In genomic region chr18:75247601-75248421, GRCh38 we compare ENCODE assay signal across 8 cellular contexts. TPM values are rescaled to one million over a fixed set of nuclear protein-coding genes. Genes with fewer than 3 reads are reported as not detected.
A peak's percentile ranks its signal among the peaks of the same experiment; 100 is the strongest.
DNase-seq lines count a peak whose midpoint lies in the region; ATAC-seq, FAIRE-seq and TF ChIP-seq lines count a peak whose summit lies in the region.

No MANE protein-coding gene starts in this region.

- H3K9me3 Mint-ChIP-seq in activated naive CD4-positive, alpha-beta T cell treated with anti-CD3 and anti-CD28 coated beads for 36 hours, result no peaks in the 10 kb centered on the region
- H3K9me3 Mint-ChIP-seq in naive B cell, result peaks cover 0 to 9% (median 5%) of the 10 kb centered on the region in 7 donors

- H3K4me3 Mint-ChIP-seq in activated naive CD4-positive, alpha-beta T cell treated with anti-CD3 and anti-CD28 coated beads for 36 hours, result peak overlapping the region; percentile 77
- H3K4me3 Mint-ChIP-seq in naive B cell, result peak overlapping the region; percentile 80 to 91 (median 86)

- peak; percentile 36 for DNase-seq in activated naive CD4-positive, alpha-beta T cell treated with anti-CD3 and anti-CD28 coated beads for 36 hours
- DNase-seq in activated naive CD4-positive, alpha-beta T cell (lab: John Stamatoyannopoulos, UW), result no peak
- no peak for DNase-seq in RWPE2 (ENCODE audit: low spot score)
- DNase-seq in effector memory CD4-positive, alpha-beta T cell, result no peak
- DNase-seq in naive B cell, result no peak
- no peak for DNase-seq in stimulated activated CD4-positive, alpha-beta T cell treated with anti-CD3 and anti-CD28 coated beads, Interleukin-4, amount 100 ng/mL, for 4 hours
- no peak for DNase-seq in D721Med (ENCODE audit: insufficient read length, low spot score)

- no peak for FAIRE-seq in D721Med (lab: Jason Lieb, UNC)

- H3K4me1 Mint-ChIP-seq in activated naive CD4-positive, alpha-beta T cell treated with anti-CD3 and anti-CD28 coated beads for 36 hours (ENCODE audit: low read depth), result peaks cover 60% of the 10 kb centered on the region
- peaks cover 32 to 42% (median 36%) of the 10 kb centered on the region in 3 donors for H3K4me1 Mint-ChIP-seq in naive B cell

- intact Hi-C loops in activated naive CD4-positive, alpha-beta T cell treated with anti-CD3 and anti-CD28 coated beads for 36 hours (cut with micrococcal nuclease), result loop anchor here (1.0 to 10.0 kb wide), 6 partner anchors 13 to 1245 kb away; partner anchors contain the start of gene CNDP2

- no peaks in the 10 kb centered on the region for H3K9me3 ChIP-seq in RWPE2 (ENCODE audit: severe bottlenecking)
- no peaks in the 10 kb centered on the region for H3K9me3 ChIP-seq in effector memory CD4-positive, alpha-beta T cell (ENCODE audit: control insufficient read depth, low read length)

- H3K27ac Mint-ChIP-seq in activated naive CD4-positive, alpha-beta T cell treated with anti-CD3 and anti-CD28 coated beads for 36 hours, result peak overlapping the region; percentile 93
- peak overlapping the region; percentile 58 to 94 (median 85) for H3K27ac Mint-ChIP-seq in naive B cell

- H3K27me3 Mint-ChIP-seq in activated naive CD4-positive, alpha-beta T cell treated with anti-CD3 and anti-CD28 coated beads for 36 hours (ENCODE audit: low read depth), result no peaks in the 10 kb centered on the region
- no peaks in the 10 kb centered on the region for H3K27me3 Mint-ChIP-seq in naive B cell

- peak overlapping the region; percentile 29 for H3K27ac ChIP-seq in RWPE2 (ENCODE audit: poor library complexity, severe bottlenecking)
- H3K27ac ChIP-seq in effector memory CD4-positive, alpha-beta T cell (ENCODE audit: insufficient read depth, low read length, poor library complexity, severe bottlenecking), result peak overlapping the region; percentile 63

- CTCF ChIA-PET in activated naive CD4-positive, alpha-beta T cell treated with anti-CD3 and anti-CD28 coated beads for 36 hours (lab: Charles Lee), result interaction anchor here (0.7 kb wide), 1 partner anchor 301 kb away, joined by 4 read pairs; no protein-coding TSS in a partner anchor

- no peak for TF ChIP-seq CTCF in RWPE2 (IDR thresholded peaks at IDR 0.05; ENCODE audit: poor library complexity, severe bottlenecking)
- TF ChIP-seq CTCF in D721Med (IDR thresholded peaks at IDR 0.05; ENCODE audit: insufficient read depth, missing control alignments), result no peak

- H3K4me3 ChIP-seq in RWPE2 (ENCODE audit: severe bottlenecking), result peak overlapping the region; percentile 29
- H3K4me3 ChIP-seq in effector memory CD4-positive, alpha-beta T cell (ENCODE audit: insufficient read depth, low read depth, low read length, poor library complexity, severe bottlenecking), result peak overlapping the region; percentile 50

- ATAC-seq in HG02885 (IDR thresholded peaks at IDR 0.05; ENCODE audit: poor library complexity, unreplicated experiment), result peak; percentile 57
- ATAC-seq in RWPE2 (ENCODE audit: low read depth), result peak; percentile 54
- ATAC-seq in naive B cell (ENCODE audit: low read depth in 2 of 2), result peak; percentile 21

- H3K36me3 ChIP-seq in RWPE2 (ENCODE audit: low read depth), result no peaks in the 10 kb centered on the region
- H3K36me3 ChIP-seq in effector memory CD4-positive, alpha-beta T cell (ENCODE audit: control insufficient read depth, insufficient read depth, low read length), result no peaks in the 10 kb centered on the region

- H3K27me3 ChIP-seq in RWPE2 (ENCODE audit: insufficient read depth, poor library complexity, severe bottlenecking), result no peaks in the 10 kb centered on the region
- no peaks in the 10 kb centered on the region for H3K27me3 ChIP-seq in effector memory CD4-positive, alpha-beta T cell (replicated peaks; ENCODE audit: control insufficient read depth, insufficient read depth, low read length, poor library complexity, severe bottlenecking)

- H3K36me3 Mint-ChIP-seq in activated naive CD4-positive, alpha-beta T cell treated with anti-CD3 and anti-CD28 coated beads for 36 hours (ENCODE audit: low read depth), result peaks cover 2% of the 10 kb centered on the region
- H3K36me3 Mint-ChIP-seq in naive B cell, result peaks cover 0 to 7% of the 10 kb centered on the region in 2 donors

- H3K4me1 ChIP-seq in RWPE2 (ENCODE audit: insufficient read depth, poor library complexity, severe bottlenecking), result peaks cover 7% of the 10 kb centered on the region
- peaks cover 13% of the 10 kb centered on the region for H3K4me1 ChIP-seq in effector memory CD4-positive, alpha-beta T cell (ENCODE audit: control insufficient read depth, insufficient read depth, low read length, poor library complexity, severe bottlenecking)

RNA-seq across cellular contexts. Expression of gene TSHZ1, which starts 37.2 kb away (rescaled TPM):
- total RNA-seq in activated naive CD4-positive, alpha-beta T cell treated with anti-CD3 and anti-CD28 coated beads for 36 hours, result 10 to 100 TPM; 13.8 to 14.3 TPM
- polyA plus RNA-seq in naive B cell (ENCODE audit: low read depth in 6 of 6), result 1 to 10 TPM in 5 of 6 donors, under 1 TPM in 1; 0.41 to 2.2 (median 1.7) TPM

RNA-seq across cellular contexts. Expression of gene PTGR3, which starts 38.9 kb away (rescaled TPM):
- total RNA-seq in activated naive CD4-positive, alpha-beta T cell treated with anti-CD3 and anti-CD28 coated beads for 36 hours, result 10 to 100 TPM; 28.4 to 33.0 TPM
- 10 to 100 TPM; 14.7 to 36.8 (median 22.5) TPM for polyA plus RNA-seq in naive B cell (ENCODE audit: low read depth in 6 of 6)
